Comparison of ENCODE assay signal across 24 cellular contexts in genomic region chr17:35390156-35390555, GRCh38. TPM values are rescaled to one million over a fixed set of nuclear protein-coding genes. Genes with fewer than 3 reads are reported as not detected.
DNase-seq lines count a peak whose midpoint lies in the region; ATAC-seq and TF ChIP-seq lines count a peak whose summit lies in the region.
"Had no signal": no experiment of that assay in that cellular context is flagged by ENCODE, and none has a peak within 500 bp of the region (broad histone marks: within the 10 kb centered on the region; RNA-seq: fewer than 3 reads in every experiment).

No MANE protein-coding gene starts in this region.

- H3F3A ChIP-seq in neural progenitor cell (ENCODE audit: low read depth): no peaks in the 10 kb centered on the region

- H3K27me3 Mint-ChIP-seq in WTC11 (ENCODE audit: low read depth) (peaks cover 31% of the 10 kb centered on the region), neural progenitor cell (ENCODE audit: insufficient read depth, low read depth) (peaks cover 4% of the 10 kb centered on the region)

- TF ChIP-seq CTCF in NB4 (IDR thresholded peaks at IDR 0.05; ENCODE audit: low read depth, low read length) (no peak), WTC11 (IDR thresholded peaks at IDR 0.05) (no peak), neural progenitor cell (IDR thresholded peaks at IDR 0.05) (no peak)

- no peak overlapping the region for H3K27ac Mint-ChIP-seq in WTC11
- H3K27ac Mint-ChIP-seq in neural progenitor cell: no peak overlapping the region
- H3K27ac Mint-ChIP-seq: CD4-positive, CD25-positive, alpha-beta regulatory T cell; CD8-positive, alpha-beta memory T cell had no signal

- DNase-seq in NB4 (ENCODE audit: low read depth) (peak; percentile 65), WTC11 (ENCODE audit: low spot score) (no peak), iPS-NIHi7 (ENCODE audit: extremely low spot score) (peak; percentile 26), neural progenitor cell (ENCODE audit: low spot score) (no peak), amygdala (lab: John Stamatoyannopoulos, UW) (no peak), middle frontal gyrus (ENCODE audit: extremely low spot score, low spot score) (no peak)
- DNase-seq: CD4-positive, CD25-positive, alpha-beta regulatory T cell; CD8-positive, alpha-beta memory T cell; COR-L47; DMS 273 treated with DMSO at 0.1 percent for 48 hours; DMS53; DND-41; EL; GM23248; HCEC 1CT; IMR-90 had no signal

- CTCF ChIA-PET in WTC11 (lab: Charles Lee): interaction anchor here (0.6 kb wide), 2 partner anchors 70 to 868 kb away, joined by 3 to 6 read pairs; no protein-coding TSS in a partner anchor

- H3K9me3 Mint-ChIP-seq in WTC11 (peaks cover 14% of the 10 kb centered on the region), neural progenitor cell (peaks cover 13% of the 10 kb centered on the region)

- H3K36me3 Mint-ChIP-seq in WTC11 (peaks cover 7% of the 10 kb centered on the region), neural progenitor cell (peaks cover 2% of the 10 kb centered on the region)

- H3K27me3 ChIP-seq in BLaER1 treated with 17β-estradiol and CSF1 and Interleukin-3, amounts not matched to agents 10 nM and 100 nM: no peaks in the 10 kb centered on the region
- no peaks in the 10 kb centered on the region for H3K27me3 ChIP-seq in neural progenitor cell
- H3K27me3 ChIP-seq: BLaER1 had no signal

- ATAC-seq in WTC11: peak; percentile 72
- ATAC-seq in HG03354 (IDR thresholded peaks at IDR 0.05; ENCODE audit: poor library complexity, severe bottlenecking, unreplicated experiment): no peak
- ATAC-seq: A549, GM12878, K562 had no signal

- peak overlapping the region in 8 of 11 experiments; percentile 45 to 83 (median 68); a peak in 14 of 22 replicates for H3K27ac ChIP-seq in BLaER1 treated with 17β-estradiol and CSF1 and Interleukin-3, amounts not matched to agents 10 nM and 100 nM
- H3K27ac ChIP-seq in neural progenitor cell: no peak overlapping the region
- H3K27ac ChIP-seq: 22Rv1, A549, BLaER1, GM23248 had no signal

- peaks cover 0 to 23% (median 6%) of the 10 kb centered on the region in 11 experiments; a peak in 14 of 22 replicates for H3K9me3 ChIP-seq in BLaER1 treated with 17β-estradiol and CSF1 and Interleukin-3, amounts not matched to agents 10 nM and 100 nM (replicated peaks in 1 of 11)
- no peaks in the 10 kb centered on the region for H3K9me3 ChIP-seq in neural progenitor cell (ENCODE audit: low read depth)
- H3K9me3 ChIP-seq: A549, BLaER1 had no signal

- peak overlapping the region in 3 of 11 experiments; percentile 13 to 59 (median 23); a peak in 6 of 22 replicates for H3K9ac ChIP-seq in BLaER1 treated with 17β-estradiol and CSF1 and Interleukin-3, amounts not matched to agents 10 nM and 100 nM
- no peak overlapping the region for H3K9ac ChIP-seq in neural progenitor cell
- H3K9ac ChIP-seq: BLaER1, GM23248 had no signal

- H3K79me2 ChIP-seq in neural progenitor cell (ENCODE audit: low read depth): no peaks in the 10 kb centered on the region

- no peaks in the 10 kb centered on the region for H3K36me3 ChIP-seq in BLaER1 treated with 17β-estradiol and CSF1 and Interleukin-3, amounts not matched to agents 10 nM and 100 nM
- no peaks in the 10 kb centered on the region for H3K36me3 ChIP-seq in neural progenitor cell
- H3K36me3 ChIP-seq: BLaER1 had no signal

- peak overlapping the region in 1 of 10 experiments; percentile 13; a peak in 1 of 20 replicates for H3K4me3 ChIP-seq in BLaER1 treated with 17β-estradiol and CSF1 and Interleukin-3, amounts not matched to agents 10 nM and 100 nM
- H3K4me3 ChIP-seq in NB4 (ENCODE audit: low read depth, low read length) (no peak overlapping the region), neural progenitor cell (no peak overlapping the region)
- H3K4me3 ChIP-seq: A549, BLaER1, GM12878, GM23248, K562 had no signal

- H3K4me3 Mint-ChIP-seq in WTC11 (no peak overlapping the region), neural progenitor cell (no peak overlapping the region)
- H3K4me3 Mint-ChIP-seq: CD4-positive, CD25-positive, alpha-beta regulatory T cell; CD8-positive, alpha-beta memory T cell had no signal

- H4K20me1 ChIP-seq in BLaER1 treated with 17β-estradiol and CSF1 and Interleukin-3, amounts not matched to agents 10 nM and 100 nM: no peaks in the 10 kb centered on the region
- no peaks in the 10 kb centered on the region for H4K20me1 ChIP-seq in neural progenitor cell (ENCODE audit: low read depth)
- H4K20me1 ChIP-seq: BLaER1 had no signal

- H3K4me1 Mint-ChIP-seq in WTC11: peaks cover 17% of the 10 kb centered on the region
- H3K4me1 Mint-ChIP-seq in neural progenitor cell: no peaks in the 10 kb centered on the region
- H3K4me1 Mint-ChIP-seq: CD8-positive, alpha-beta memory T cell had no signal

- no peak overlapping the region for H2AFZ ChIP-seq in neural progenitor cell (replicated peaks)
- H2AFZ ChIP-seq: GM23248 had no signal

- peaks cover 0 to 60% (median 37%) of the 10 kb centered on the region in 10 experiments; a peak in 14 of 20 replicates for H3K4me1 ChIP-seq in BLaER1 treated with 17β-estradiol and CSF1 and Interleukin-3, amounts not matched to agents 10 nM and 100 nM
- no peaks in the 10 kb centered on the region for H3K4me1 ChIP-seq in neural progenitor cell
- H3K4me1 ChIP-seq: A549, BLaER1 had no signal

- TF ChIP-seq POLR2A in NB4 (IDR thresholded peaks at IDR 0.05; ENCODE audit: extremely low read depth, insufficient read length): no peak

- POLR2A ChIA-PET in WTC11 (lab: Charles Lee): no interaction called here

- H3K4me2 ChIP-seq in BLaER1 treated with 17β-estradiol and CSF1 and Interleukin-3, amounts not matched to agents 10 nM and 100 nM: peak overlapping the region in 8 of 11 experiments; percentile 52 to 93 (median 80); a peak in 15 of 22 replicates
- no peak overlapping the region for H3K4me2 ChIP-seq in neural progenitor cell
- H3K4me2 ChIP-seq: A549, BLaER1 had no signal

TF ChIP-seq in WTC11, 78 proteins besides CTCF, POLR2A, EP300 and RAD21 (continues in another document):
- TF ChIP-seq ZNF138 (CRISPR knock-in tag; conservative IDR thresholded peaks at IDR 0.05): no peak
- no peak for TF ChIP-seq ZNF532 (CRISPR knock-in tag; IDR thresholded peaks at IDR 0.05; ENCODE audit: borderline replicate concordance)
- TF ChIP-seq NFYB (CRISPR knock-in tag; conservative IDR thresholded peaks at IDR 0.05; ENCODE audit: low read depth): no peak
- TF ChIP-seq FOXP1 (CRISPR knock-in tag; IDR thresholded peaks at IDR 0.05; ENCODE audit: borderline replicate concordance): no peak
- TF ChIP-seq TCF7 (CRISPR knock-in tag; IDR thresholded peaks at IDR 0.05; ENCODE audit: low read depth): no peak
- TF ChIP-seq JAZF1 (CRISPR knock-in tag; IDR thresholded peaks at IDR 0.05): no peak
- TF ChIP-seq FOXP4 (CRISPR knock-in tag; IDR thresholded peaks at IDR 0.05): no peak

RNA-seq across cellular contexts. Expression of gene SLFN11, which starts 16.7 kb away (rescaled TPM):
- total RNA-seq in WTC11 (2021) (0.26 to 0.53 TPM (median 0.27 TPM) in 3 replicates), neural progenitor cell (ENCODE audit: low replicate concordance) (0.02 and 0.71 TPM in 2 replicates)
- total RNA-seq: G401 had no signal

RNA-seq across cellular contexts. Expression of gene SLFN12, which starts 42.1 kb away (rescaled TPM):
- total RNA-seq in WTC11 (2021): 12.2 to 12.7 TPM (median 12.4 TPM) in 3 replicates
- total RNA-seq in neural progenitor cell (ENCODE audit: low replicate concordance): 6.8 and 7.2 TPM in 2 replicates

RNA-seq across cellular contexts. Expression of gene SLFN13, which starts 58.4 kb away (rescaled TPM):
- total RNA-seq in WTC11 (2021): 19.7 to 22.1 TPM (median 20.8 TPM) in 3 replicates
- 0.31 and 0.88 TPM in 2 replicates for total RNA-seq in neural progenitor cell (ENCODE audit: low replicate concordance)

Comparison
In these comparisons a context has a peak if more than half of its experiments do, and no peak if none do; other contexts are left out.
1. DNase-seq: peak in NB4 (single experiment) and iPS-NIHi7 (single experiment); none in WTC11 (single experiment), neural progenitor cell (single experiment), amygdala (0 of 56) and middle frontal gyrus (single experiment).
2. RNA of gene SLFN13, which starts 58.4 kb away (total RNA-seq): 19.7 to 22.1 TPM in WTC11; 0.31 to 0.88 TPM in neural progenitor cell; every median in the first group is over 10 times any median in the second.